Comparison of ENCODE assay signal across 14 cellular contexts in genomic region chr1:54314691-54315455, GRCh38.
A peak's percentile ranks its signal among the peaks of the same experiment; 100 is the strongest.
DNase-seq lines count a peak whose midpoint lies in the region; ATAC-seq, FAIRE-seq and TF ChIP-seq lines count a peak whose summit lies in the region.
"Had no signal": no experiment of that assay in that cellular context is flagged by ENCODE, and none has a peak within 500 bp of the region (broad histone marks: within the 10 kb centered on the region; RNA-seq: fewer than 3 reads in every experiment).

No MANE protein-coding gene starts in this region.

- H3K4ac ChIP-seq in H1 (replicated peaks; ENCODE audit: insufficient read length, low read depth, low read length) = no peak overlapping the region

- POLR2A ChIA-PET in H1 (lab: Charles Lee; ENCODE audit: partially characterized antibody) = interaction anchor here (0.9 to 1.2 kb wide), 8 partner anchors 10 to 92 kb away, joined by 3 to 6 read pairs (median 3); partner anchors contain the start of gene SSBP3

- no peak for FAIRE-seq in H1 (lab: Jason Lieb, UNC)
- FAIRE-seq: endometrium had no signal

- H2BK15ac ChIP-seq in H1 (ENCODE audit: low read length) = peak overlapping the region; percentile 12; the same call in 1 of the 2 replicates

- CTCF ChIA-PET in H1 (lab: Charles Lee; ENCODE audit: partially characterized antibody) = interaction anchor here (0.6 to 7.4 kb wide), 16 partner anchors 8 to 187 kb away, joined by 3 to 63 read pairs (median 4); no protein-coding TSS in a partner anchor

- H3K27ac ChIP-seq in H1 (ENCODE audit: low read depth, low read length) (no peak overlapping the region), ovary (peak overlapping the region; percentile 36 to 56)
- H3K27ac ChIP-seq: SK-N-MC had no signal

- no peak overlapping the region for H2BK12ac ChIP-seq in H1 (ENCODE audit: low read depth, low read length)

- no peak overlapping the region for H2AK5ac ChIP-seq in H1 (ENCODE audit: low read depth, low read length)

- H3K27me3 ChIP-seq in H1 (replicated peaks in 1 of 4; ENCODE audit: control insufficient read depth in 3 of 4, extremely low read depth in 1 of 4, insufficient read depth in 3 of 4, low read length in 3 of 4) = no peaks in the 10 kb centered on the region
- no peaks in the 10 kb centered on the region for H3K27me3 ChIP-seq in ovary
- H3K27me3 ChIP-seq: adrenal gland had no signal

- 79% methylated on average over 10 of the region's 10 CpGs; no CpG with 5 or more reads in 1 of the 2 experiments for WGBS in H1 (ENCODE audit: extremely low coverage in 1 of 2, insufficient coverage in 1 of 2, insufficient read length in 1 of 2, insufficient replicate concordance in 2 of 2, low coverage in 1 of 2, low lambda C conversion rate in 2 of 2, missing lambda C conversion rate in 1 of 2), 2 experiments
- 20 to 30% (median 22%) methylated on average over 10 of the region's 10 CpGs for WGBS in ovary, 3 donors

- no peak for TF ChIP-seq EP300 in H1 (IDR thresholded peaks at IDR 0.05; ENCODE audit: borderline replicate concordance in 1 of 2, low read depth in 2 of 2, low read length in 2 of 2)
- no peak for TF ChIP-seq EP300 in ovary (IDR thresholded peaks at IDR 0.05)

- peaks cover 7 to 20% of the 10 kb centered on the region in 2 experiments for H4K20me1 ChIP-seq in H1 (replicated peaks in 1 of 2; ENCODE audit: control insufficient read depth in 1 of 2, insufficient read depth in 2 of 2, low read length in 2 of 2)

- H2AFZ ChIP-seq in H1 (ENCODE audit: low read length) = no peak overlapping the region

- no peak overlapping the region for H4K5ac ChIP-seq in H1 (ENCODE audit: insufficient read length, low read depth, low read length)

- H3K56ac ChIP-seq in H1 (replicated peaks; ENCODE audit: insufficient read length, low read depth, low read length) = no peak overlapping the region

- H3K9ac ChIP-seq in H1 (replicated peaks in 1 of 4; ENCODE audit: extremely low read depth in 1 of 4, low read depth in 3 of 4, low read length in 3 of 4) = no peak overlapping the region

- H3K4me3 ChIP-seq in H1 (ENCODE audit: extremely low read depth in 1 of 4, insufficient read depth in 2 of 4, low read depth in 3 of 4, low read length in 4 of 4) = no peak overlapping the region
- no peak overlapping the region for H3K4me3 ChIP-seq in ovary
- H3K4me3 ChIP-seq: adrenal gland, SK-N-MC had no signal

- DNase-seq in DMS 273 treated with DMSO at 0.1 percent for 48 hours (lab: John Stamatoyannopoulos, UW) (peak; percentile 75), NCI-H2029 (lab: John Stamatoyannopoulos, UW) (peak; percentile 90), H1 (ENCODE audit: low read depth in 1 of 2, low spot score in 2 of 2) (no peak), ovary (peak in 1 of 5 donors; percentile 50), occipital lobe (lab: John Stamatoyannopoulos, UW) (no peak), UCSD-AML1 (lab: John Stamatoyannopoulos, UW; ENCODE audit: unreplicated experiment) (no peak), GDM1 (lab: John Stamatoyannopoulos, UW) (no peak)
- DNase-seq: activated CD4-positive, alpha-beta memory T cell treated with anti-CD3 and anti-CD28 coated beads, Interleukin-2, amount 10 ng/mL, durations not matched to agents 7 days and 5 days; DMS153; NCI-H226 had no signal

- H3K4me2 ChIP-seq in H1 (ENCODE audit: insufficient read depth in 1 of 2, low read depth in 2 of 2, low read length in 2 of 2) = 0 out of 4 replicates have a peak overlapping the region, but pooled peaks of 1 of the 2 experiments have one; percentile 21

- H3K23me2 ChIP-seq in H1 (ENCODE audit: low read depth, low read length) = no peaks in the 10 kb centered on the region

- peaks cover 14% of the 10 kb centered on the region for H3K79me1 ChIP-seq in H1 (ENCODE audit: low read depth, low read length)

- H3K4me1 ChIP-seq in H1 (replicated peaks in 1 of 4; ENCODE audit: control insufficient read depth in 3 of 4, insufficient read depth in 4 of 4, low read length in 3 of 4) (peaks cover 21 to 34% (median 27%) of the 10 kb centered on the region in 4 experiments), ovary (ENCODE audit: insufficient read depth) (peaks cover 35% of the 10 kb centered on the region)

- 0 out of 2 replicates have a peak overlapping the region, but pooled peaks have one; percentile 34 for H2BK20ac ChIP-seq in H1 (ENCODE audit: low read length)

- no peak overlapping the region for H3K23ac ChIP-seq in H1 (ENCODE audit: insufficient read length)

- TF ChIP-seq POLR2A in H1 (IDR thresholded peaks at IDR 0.05; ENCODE audit: control extremely low read depth in 1 of 2, low read depth in 2 of 2, low read length in 2 of 2) (no peak), ovary (IDR thresholded peaks at IDR 0.05) (no peak)

- H3K14ac ChIP-seq in H1 (ENCODE audit: insufficient read length) = no peak overlapping the region

- TF ChIP-seq RAD21 in H1 (IDR thresholded peaks at IDR 0.05 in 1 of 2, conservative IDR thresholded peaks at IDR 0.05 in 1 of 2; ENCODE audit: low read depth in 2 of 2, low read length in 2 of 2) = no peak

- H2BK5ac ChIP-seq in H1 (ENCODE audit: low read depth, low read length) = peak overlapping the region; percentile 58

- intact Hi-C loops in ovary (cut with DNase I) = loop anchor here in 2 of 4 donors (5.0 to 10.0 kb wide), 2 partner anchors 38 to 90 kb away; partner anchors contain the start of gene SSBP3 (in 1 of the 2)

- no peak for TF ChIP-seq CTCF in H1 (IDR thresholded peaks at IDR 0.05; ENCODE audit: control extremely low read depth in 1 of 3, insufficient read depth in 1 of 3, low read depth in 1 of 3, low read length in 3 of 3)
- no peak for TF ChIP-seq CTCF in ovary (IDR thresholded peaks at IDR 0.05)

- H3K36me3 ChIP-seq in H1 (ENCODE audit: control insufficient read depth in 2 of 4, insufficient read depth in 4 of 4, low read length in 3 of 4) = no peaks in the 10 kb centered on the region; a peak in 1 of 8 replicates
- H3K36me3 ChIP-seq in ovary = no peaks in the 10 kb centered on the region
- H3K36me3 ChIP-seq: adrenal gland had no signal

- H3K18ac ChIP-seq in H1 (ENCODE audit: extremely low read depth, low read length) = 0 out of 2 replicates have a peak overlapping the region, but pooled peaks have one; percentile 1

- no peak overlapping the region for H4K91ac ChIP-seq in H1 (replicated peaks; ENCODE audit: insufficient read length, low read length)

- ATAC-seq in HG03039 (IDR thresholded peaks at IDR 0.05; ENCODE audit: unreplicated experiment) = no peak

- H4K8ac ChIP-seq in H1 (ENCODE audit: extremely low read depth, insufficient read depth, low read length) = no peak overlapping the region; the same call in 1 of the 2 replicates

- H3K9me3 ChIP-seq in H1 (ENCODE audit: insufficient read depth in 2 of 2, low read depth in 1 of 2, low read length in 1 of 2) (no peaks in the 10 kb centered on the region), ovary (no peaks in the 10 kb centered on the region)
- H3K9me3 ChIP-seq: adrenal gland had no signal

- H2BK120ac ChIP-seq in H1 (replicated peaks; ENCODE audit: low read depth, low read length) = no peak overlapping the region

- H3K79me2 ChIP-seq in H1 (ENCODE audit: control insufficient read depth in 1 of 2, insufficient read depth in 2 of 2, low read length in 2 of 2) = peaks cover 12 to 66% of the 10 kb centered on the region in 2 experiments

TF ChIP-seq in H1, 55 proteins besides CTCF, POLR2A, EP300 and RAD21:
- TF ChIP-seq ZNF274 (IDR thresholded peaks at IDR 0.05; ENCODE audit: borderline replicate concordance, extremely low read depth, low read length) = no peak
- TF ChIP-seq POU5F1 (IDR thresholded peaks at IDR 0.05; ENCODE audit: low read depth, low read length) = no peak

Comparison
In these comparisons a context has a peak if more than half of its experiments do, and no peak if none do; other contexts are left out.
1. DNase-seq: peak in DMS 273 treated with DMSO at 0.1 percent for 48 hours (single experiment) and NCI-H2029 (single experiment); none in H1 (0 of 2), occipital lobe (single experiment), UCSD-AML1 (single experiment) and GDM1 (single experiment).